ENCODE assay signal across 17 cellular contexts in genomic region chr3:53227993-53228885, GRCh38.
"Had no signal": no experiment of that assay in that cellular context is flagged by ENCODE, and none has a peak within 500 bp of the region (broad histone marks: within the 10 kb centered on the region; RNA-seq: fewer than 3 reads in every experiment).

No MANE protein-coding gene starts in this region.

- H3K9me3 ChIP-seq: ascending aorta, esophagus squamous epithelium, left ventricle myocardium inferior, tibial artery, vagina had no signal

- H3K27me3 ChIP-seq: ascending aorta, esophagus squamous epithelium, foreskin keratinocyte, tibial artery, vagina had no signal

- H3K27me3 Mint-ChIP-seq: stimulated activated memory B cell treated with anti-CD40 and anti-IgM and Interleukin-4, amounts not matched to agents 10 μg/mL and 1 μg/mL and 100 μg/mL, for 72 hours had no signal

- ATAC-seq: activated CD4-positive, CD25-positive, alpha-beta regulatory T cell treated with anti-CD3 and anti-CD28 coated beads, Interleukin-2, amount 50 U/mL, for 24 hours; activated T-cell treated with anti-CD3 and anti-CD28 coated beads, Interleukin-2, amount 50 U/mL, for 72 hours; foreskin keratinocyte; stimulated activated memory B cell treated with anti-CD40 and anti-IgM and Interleukin-4, amounts not matched to agents 10 μg/mL and 1 μg/mL and 100 μg/mL, for 72 hours had no signal

- H3K27ac Mint-ChIP-seq: activated T-cell treated with anti-CD3 and anti-CD28 coated beads, Interleukin-2, amount 50 U/mL, for 72 hours; mesothelial cell of epicardium; stimulated activated memory B cell treated with anti-CD40 and anti-IgM and Interleukin-4, amounts not matched to agents 10 μg/mL and 1 μg/mL and 100 μg/mL, for 72 hours; T-helper 2 cell treated with Interferon-gamma antibody and Interleukin-4, amounts not matched to agents 5 μg/mL and 100 μg/mL, for 36 hours had no signal

- FAIRE-seq: bronchial epithelial cell, islet of Langerhans, small intestine had no signal

- H3K4me3 ChIP-seq: ascending aorta, esophagus squamous epithelium, left ventricle myocardium inferior, tibial artery, vagina had no signal

- H3K4me3 Mint-ChIP-seq: activated T-cell treated with anti-CD3 and anti-CD28 coated beads, Interleukin-2, amount 50 U/mL, for 72 hours; mesothelial cell of epicardium; neural crest cell; stimulated activated memory B cell treated with anti-CD40 and anti-IgM and Interleukin-4, amounts not matched to agents 10 μg/mL and 1 μg/mL and 100 μg/mL, for 72 hours; T-helper 2 cell treated with Interferon-gamma antibody and Interleukin-4, amounts not matched to agents 5 μg/mL and 100 μg/mL, for 36 hours had no signal

- H3K27ac ChIP-seq: ascending aorta, esophagus squamous epithelium, foreskin keratinocyte, left ventricle myocardium inferior, tibial artery, vagina had no signal

- H3K9me3 Mint-ChIP-seq: activated T-cell treated with anti-CD3 and anti-CD28 coated beads, Interleukin-2, amount 50 U/mL, for 72 hours; mesothelial cell of epicardium; neural crest cell; stimulated activated memory B cell treated with anti-CD40 and anti-IgM and Interleukin-4, amounts not matched to agents 10 μg/mL and 1 μg/mL and 100 μg/mL, for 72 hours; T-helper 2 cell treated with Interferon-gamma antibody and Interleukin-4, amounts not matched to agents 5 μg/mL and 100 μg/mL, for 36 hours had no signal

- H3K4me1 ChIP-seq: ascending aorta, esophagus squamous epithelium, foreskin keratinocyte, tibial artery, vagina had no signal

- DNase-seq: activated CD4-positive, alpha-beta T cell treated with anti-CD3 and anti-CD28 coated beads, Interleukin-2, amount 50 U/mL, for 48 hours; activated gamma-delta T cell treated with Interleukin-2 at 50 U/mL for 16 hours; activated T-cell treated with anti-CD3 and anti-CD28 coated beads, Interleukin-2, amount 50 U/mL, for 72 hours; esophagus squamous epithelium; foreskin keratinocyte; left ventricle myocardium inferior; small intestine had no signal

- H3K4me1 Mint-ChIP-seq: mesothelial cell of epicardium; stimulated activated memory B cell treated with anti-CD40 and anti-IgM and Interleukin-4, amounts not matched to agents 10 μg/mL and 1 μg/mL and 100 μg/mL, for 72 hours had no signal
